ENCODE assay signal across 1 cellular context in the genomic region with DNA sequence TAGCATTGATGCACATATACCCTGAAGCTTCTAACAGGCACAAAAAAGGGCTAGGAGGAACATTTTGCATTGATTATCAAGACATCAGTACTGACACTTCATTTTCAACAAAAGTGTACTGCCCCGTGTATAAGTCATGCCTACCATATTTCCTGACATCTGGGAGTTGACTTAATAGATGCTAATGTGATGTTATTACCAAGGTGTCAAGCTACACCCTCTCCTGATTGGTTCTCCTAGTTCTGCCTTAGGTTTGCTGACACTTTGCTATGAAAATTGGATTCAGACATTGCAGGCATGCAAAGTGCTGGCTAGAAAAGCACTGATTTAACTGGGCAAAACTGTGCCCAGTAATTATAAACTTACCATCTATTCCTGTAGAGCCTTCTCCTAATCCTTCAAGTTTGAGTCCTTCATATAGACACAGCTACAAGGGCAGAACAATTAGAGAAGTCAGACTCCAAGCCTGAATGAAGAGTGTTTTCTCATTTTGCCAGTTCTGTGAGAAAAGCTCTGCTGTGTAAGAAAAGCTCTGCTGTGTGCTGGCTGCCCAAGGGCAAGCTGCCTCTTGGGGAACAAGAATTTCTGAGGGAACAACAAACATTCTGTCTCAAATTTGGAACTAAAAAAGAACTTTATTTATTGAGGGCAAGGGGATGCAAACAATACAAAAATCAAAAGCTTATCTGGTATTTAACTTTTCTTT.
TF ChIP-seq lines count a peak whose summit lies in the region.

No MANE protein-coding gene starts in this region.

TF ChIP-seq in neural cell, 6 proteins besides CTCF, POLR2A, EP300 and RAD21:
- TF ChIP-seq MXI1 (conservative IDR thresholded peaks at IDR 0.05; ENCODE audit: poor library complexity, severe bottlenecking) (peak; percentile 32), EZH2 (IDR thresholded peaks at IDR 0.05; ENCODE audit: borderline replicate concordance, insufficient read depth, low read length, poor library complexity, severe bottlenecking) (no peak), POLR2AphosphoS5 (IDR thresholded peaks at IDR 0.05) (peak; percentile 80)
- TF ChIP-seq, protein P1, sequence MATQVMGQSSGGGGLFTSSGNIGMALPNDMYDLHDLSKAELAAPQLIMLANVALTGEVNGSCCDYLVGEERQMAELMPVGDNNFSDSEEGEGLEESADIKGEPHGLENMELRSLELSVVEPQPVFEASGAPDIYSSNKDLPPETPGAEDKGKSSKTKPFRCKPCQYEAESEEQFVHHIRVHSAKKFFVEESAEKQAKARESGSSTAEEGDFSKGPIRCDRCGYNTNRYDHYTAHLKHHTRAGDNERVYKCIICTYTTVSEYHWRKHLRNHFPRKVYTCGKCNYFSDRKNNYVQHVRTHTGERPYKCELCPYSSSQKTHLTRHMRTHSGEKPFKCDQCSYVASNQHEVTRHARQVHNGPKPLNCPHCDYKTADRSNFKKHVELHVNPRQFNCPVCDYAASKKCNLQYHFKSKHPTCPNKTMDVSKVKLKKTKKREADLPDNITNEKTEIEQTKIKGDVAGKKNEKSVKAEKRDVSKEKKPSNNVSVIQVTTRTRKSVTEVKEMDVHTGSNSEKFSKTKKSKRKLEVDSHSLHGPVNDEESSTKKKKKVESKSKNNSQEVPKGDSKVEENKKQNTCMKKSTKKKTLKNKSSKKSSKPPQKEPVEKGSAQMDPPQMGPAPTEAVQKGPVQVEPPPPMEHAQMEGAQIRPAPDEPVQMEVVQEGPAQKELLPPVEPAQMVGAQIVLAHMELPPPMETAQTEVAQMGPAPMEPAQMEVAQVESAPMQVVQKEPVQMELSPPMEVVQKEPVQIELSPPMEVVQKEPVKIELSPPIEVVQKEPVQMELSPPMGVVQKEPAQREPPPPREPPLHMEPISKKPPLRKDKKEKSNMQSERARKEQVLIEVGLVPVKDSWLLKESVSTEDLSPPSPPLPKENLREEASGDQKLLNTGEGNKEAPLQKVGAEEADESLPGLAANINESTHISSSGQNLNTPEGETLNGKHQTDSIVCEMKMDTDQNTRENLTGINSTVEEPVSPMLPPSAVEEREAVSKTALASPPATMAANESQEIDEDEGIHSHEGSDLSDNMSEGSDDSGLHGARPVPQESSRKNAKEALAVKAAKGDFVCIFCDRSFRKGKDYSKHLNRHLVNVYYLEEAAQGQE (IDR thresholded peaks at IDR 0.05; ENCODE audit: borderline replicate concordance): peak; percentile 70
